21 cellular contexts compared by ENCODE assay signal in genomic region chr10:18343573-18343972, GRCh38.
"Had no signal": no experiment of that assay in that cellular context is flagged by ENCODE, and none has a peak within 500 bp of the region (broad histone marks: within the 10 kb centered on the region; RNA-seq: fewer than 3 reads in every experiment).

No MANE protein-coding gene starts in this region.

- ATAC-seq: effector memory CD8-positive, alpha-beta T cell; left lung; lower lobe of right lung; naive thymus-derived CD8-positive, alpha-beta T cell; right lobe of liver; stimulated activated naive B cell treated with anti-CD40 and anti-IgM and Interleukin-4, amounts not matched to agents 10 μg/mL and 1 μg/mL and 100 μg/mL, for 72 hours had no signal

- H3K4me3 ChIP-seq: esophagus squamous epithelium, left lung, lower lobe of right lung, prostate gland, right lobe of liver, thoracic aorta, tibial nerve, upper lobe of left lung had no signal

- H3K4me1 ChIP-seq: esophagus squamous epithelium, left lung, lower lobe of right lung, prostate gland, tibial nerve, upper lobe of left lung had no signal

- H3K27me3 ChIP-seq: esophagus squamous epithelium, left lung, right lobe of liver, tibial nerve, upper lobe of left lung had no signal

- DNase-seq: cortex of kidney; effector memory CD8-positive, alpha-beta T cell; erythroblast; esophagus squamous epithelium; foreskin melanocyte; glutamatergic neuron; kidney; left lung; lower lobe of right lung; naive thymus-derived CD8-positive, alpha-beta T cell; nephron progenitor cell; nucleus accumbens; right lobe of liver; small intestine; stimulated activated CD4-positive, alpha-beta T cell treated with anti-CD3 and anti-CD28 coated beads, Interleukin-15, amount 100 ng/mL, for 24 hours; stimulated activated CD4-positive, alpha-beta T cell treated with anti-CD3 and anti-CD28 coated beads, Interleukin-2, amount 100 ng/mL, for 48 hours; stimulated activated naive B cell treated with anti-CD40 and anti-IgM and Interleukin-4, amounts not matched to agents 10 μg/mL and 1 μg/mL and 100 μg/mL, for 72 hours; upper lobe of left lung had no signal

- H3K36me3 ChIP-seq: esophagus squamous epithelium, left lung, lower lobe of right lung, prostate gland, right lobe of liver, thoracic aorta, tibial nerve, upper lobe of left lung had no signal

- H3K9me3 ChIP-seq: esophagus squamous epithelium, left lung, lower lobe of right lung, prostate gland, right lobe of liver, thoracic aorta, tibial nerve, upper lobe of left lung had no signal

- H3K27ac ChIP-seq: esophagus squamous epithelium, left lung, lower lobe of right lung, prostate gland, right lobe of liver, thoracic aorta, tibial nerve, upper lobe of left lung had no signal
